ENCODE assay signal across 28 cellular contexts in genomic region chr11:77761481-77761880, GRCh38.
"Had no signal": no experiment of that assay in that cellular context is flagged by ENCODE, and none has a peak within 500 bp of the region (broad histone marks: within the 10 kb centered on the region; RNA-seq: fewer than 3 reads in every experiment).

No MANE protein-coding gene starts in this region.

- H3K27ac ChIP-seq: ascending aorta, breast epithelium, cardiac muscle cell, coronary artery, dorsolateral prefrontal cortex, esophagus muscularis mucosa, gastroesophageal sphincter, WERI-Rb-1 had no signal

- DNase-seq: activated CD4-positive, alpha-beta T cell treated with anti-CD3 and anti-CD28 coated beads for 4 hours; activated CD4-positive, alpha-beta T cell treated with anti-CD3 and anti-CD28 coated beads, Interleukin-2, amount 10 ng/mL, durations not matched to agents 7 days and 5 days; activated CD4-positive, alpha-beta T cell treated with anti-CD3 and anti-CD28 coated beads, Interleukin-2, amount 50 U/mL, for 48 hours; activated CD4-positive, CD25-positive, alpha-beta regulatory T cell; activated CD4-positive, CD25-positive, alpha-beta regulatory T cell treated with anti-CD3 and anti-CD28 coated beads, Interleukin-2, amount 50 U/mL, for 72 hours; activated CD8-positive, alpha-beta memory T cell treated with anti-CD3 and anti-CD28 coated beads for 24 hours; activated CD8-positive, alpha-beta T cell treated with anti-CD3 and anti-CD28 coated beads for 36 hours; activated gamma-delta T cell; activated naive CD4-positive, alpha-beta T cell; activated naive CD4-positive, alpha-beta T cell treated with anti-CD3 and anti-CD28 coated beads, Interleukin-2, amount 10 ng/mL, durations not matched to agents 7 days and 5 days; activated naive CD8-positive, alpha-beta T cell treated with anti-CD3 and anti-CD28 coated beads, Interleukin-2, amount 10 ng/mL, durations not matched to agents 7 days and 5 days; activated T-cell treated with anti-CD3 and anti-CD28 coated beads, Interleukin-2, amount 50 U/mL, for 48 hours; dorsolateral prefrontal cortex; effector memory CD4-positive, alpha-beta T cell; endodermal cell; erythroblast; foreskin melanocyte; T-helper 1 cell; T-helper 17 cell; T1000; WERI-Rb-1 had no signal

- H3K4me3 ChIP-seq: ascending aorta, breast epithelium, cardiac muscle cell, coronary artery, dorsolateral prefrontal cortex, esophagus muscularis mucosa, gastroesophageal sphincter had no signal

- H3K27me3 ChIP-seq: ascending aorta, breast epithelium, cardiac muscle cell, dorsolateral prefrontal cortex, esophagus muscularis mucosa, gastroesophageal sphincter had no signal

- H3K9me3 ChIP-seq: ascending aorta, breast epithelium, esophagus muscularis mucosa, gastroesophageal sphincter had no signal

- ATAC-seq: activated CD8-positive, alpha-beta T cell treated with anti-CD3 and anti-CD28 coated beads for 36 hours; activated naive CD4-positive, alpha-beta T cell treated with anti-CD3 and anti-CD28 coated beads, Interleukin-2, amount 50 U/mL, for 72 hours; gastroesophageal sphincter; T-helper 17 cell had no signal

- H3K36me3 ChIP-seq: breast epithelium had no signal

- H3K4me1 ChIP-seq: ascending aorta, breast epithelium had no signal
